Comparison of ENCODE assay signal across 8 cellular contexts in genomic region chr12:50517456-50518048, GRCh38. TPM values are rescaled to one million over a fixed set of nuclear protein-coding genes. Genes with fewer than 3 reads are reported as not detected.
DNase-seq lines count a peak whose midpoint lies in the region; ATAC-seq and TF ChIP-seq lines count a peak whose summit lies in the region.

No MANE protein-coding gene starts in this region.

- H3K9me3 ChIP-seq in Caco-2 = no peaks in the 10 kb centered on the region

- no TSS peak for BruUV-seq in Caco-2 (replicated peaks; lab: Mats Ljungman, UMichigan)

- no peaks in the 10 kb centered on the region for H3K27me3 Mint-ChIP-seq in naive B cell
- no peaks in the 10 kb centered on the region for H3K27me3 Mint-ChIP-seq in Caco-2 (ENCODE audit: insufficient read depth, unreplicated experiment)

- H3K36me3 Mint-ChIP-seq in naive B cell (peaks cover 4 to 8% of the 10 kb centered on the region in 2 donors), Caco-2 (ENCODE audit: insufficient read depth, unreplicated experiment) (peaks cover 6% of the 10 kb centered on the region)

- no peaks in the 10 kb centered on the region for H3K36me3 ChIP-seq in brain microvascular endothelial cell (replicated peaks)
- H3K36me3 ChIP-seq in Caco-2 (ENCODE audit: control insufficient read depth, insufficient read depth, low read length) = no peaks in the 10 kb centered on the region; the same call in none of the 2 replicates

- in situ Hi-C loops in Caki2 (cut with HindIII; ENCODE audit: low pct_unique_long_range_greater_than_20kb, low sequenced_read_pairs) = no loop called here
- in situ Hi-C loops in brain microvascular endothelial cell (cut with HindIII; ENCODE audit: low pct_ligation_motif_present, low sequenced_read_pairs) = no loop called here
- in situ Hi-C loops in ACHN (cut with HindIII; ENCODE audit: low pct_ligation_motif_present, low pct_unique_long_range_greater_than_20kb, low sequenced_read_pairs) = no loop called here

- peaks cover 28% of the 10 kb centered on the region for H3K4me1 ChIP-seq in Caco-2

- POLR2A ChIA-PET in Caco-2 (lab: Charles Lee) = no interaction called here

- H3K4me3 Mint-ChIP-seq in naive B cell = no peak overlapping the region
- H3K4me3 Mint-ChIP-seq in Caco-2 (ENCODE audit: unreplicated experiment) = no peak overlapping the region

- CTCF ChIA-PET in Caco-2 (lab: Charles Lee) = interaction anchor here (0.5 kb wide), 1 partner anchor 13 kb away, joined by 3 read pairs; the partner anchor contains the start of gene DIP2B

- DNase-seq in Caki2 (ENCODE audit: low read depth) (peak; percentile 58), HL-60 (ENCODE audit: low read depth in 1 of 2, low spot score in 1 of 2) (peak in 1 of 2 experiments; percentile 76), brain microvascular endothelial cell (peak; percentile 26), naive B cell (peak; percentile 84), ACHN (no peak), SHP77 (lab: John Stamatoyannopoulos, UW) (no peak), Caco-2 (no peak)

- H3K27ac Mint-ChIP-seq in naive B cell = no peak overlapping the region
- H3K27ac Mint-ChIP-seq in Caco-2 (ENCODE audit: unreplicated experiment) = no peak overlapping the region

- intact Hi-C loops in Caco-2 (cut with micrococcal nuclease; ENCODE audit: unreplicated experiment) = no loop called here

- H3K4me3 ChIP-seq in HL-60 (replicated peaks; ENCODE audit: insufficient read depth, low read length) (peak overlapping the region; percentile 19), brain microvascular endothelial cell (ENCODE audit: low read depth, low read length) (no peak overlapping the region), Caco-2 (ENCODE audit: low read depth, low read length) (no peak overlapping the region)

- H3K27ac ChIP-seq in HL-60 (replicated peaks) = peak overlapping the region; percentile 78
- H3K27ac ChIP-seq in brain microvascular endothelial cell = peak overlapping the region; percentile 32

- ATAC-seq in GM21381 (IDR thresholded peaks at IDR 0.05; ENCODE audit: unreplicated experiment) (peak; percentile 67), naive B cell (ENCODE audit: low read depth in 2 of 2) (peak; percentile 81)

- peaks cover 46 to 59% (median 53%) of the 10 kb centered on the region in 3 donors for H3K4me1 Mint-ChIP-seq in naive B cell
- H3K4me1 Mint-ChIP-seq in Caco-2 (ENCODE audit: low read depth, unreplicated experiment) = peaks cover 25% of the 10 kb centered on the region

- peaks cover 0 to 7% (median 3%) of the 10 kb centered on the region in 7 donors for H3K9me3 Mint-ChIP-seq in naive B cell
- no peaks in the 10 kb centered on the region for H3K9me3 Mint-ChIP-seq in Caco-2 (ENCODE audit: unreplicated experiment)

- H3K27me3 ChIP-seq in HL-60 (ENCODE audit: insufficient read depth, poor library complexity, severe bottlenecking) (no peaks in the 10 kb centered on the region), brain microvascular endothelial cell (replicated peaks) (no peaks in the 10 kb centered on the region), Caco-2 (replicated peaks; ENCODE audit: control insufficient read depth, insufficient read depth, low read length) (no peaks in the 10 kb centered on the region)

- TF ChIP-seq CTCF in HL-60 (IDR thresholded peaks at IDR 0.05; ENCODE audit: insufficient read depth, low read length) = no peak
- no peak for TF ChIP-seq CTCF in brain microvascular endothelial cell (IDR thresholded peaks at IDR 0.05; ENCODE audit: low read depth, low read length, missing control alignments)
- no peak for TF ChIP-seq CTCF in Caco-2 (IDR thresholded peaks at IDR 0.05; ENCODE audit: insufficient read depth in 1 of 2, low read depth in 1 of 2, low read length in 1 of 2, severe bottlenecking in 1 of 2, unreplicated experiment in 1 of 2)

RNA-seq across cellular contexts. Expression of gene DIP2B, which starts 12.8 kb away (rescaled TPM):
- total RNA-seq in Caki2 (2014; rRNA removed; shearing (Covaris generic); ENCODE audit: low replicate concordance) = 3.6 and 4.7 TPM in 2 replicates
- 10 to 100 TPM; 13.4 to 26.7 (median 18.1) TPM for polyA plus RNA-seq in naive B cell (ENCODE audit: low read depth in 6 of 6)
- total RNA-seq in Caco-2 (2022) = 32.7 and 34.2 TPM in 2 replicates

Comparison
In these comparisons a context has a peak if more than half of its experiments do, and no peak if none do; other contexts are left out.
1. DNase-seq: peak in Caki2 (single experiment), brain microvascular endothelial cell (single experiment) and naive B cell (single experiment); none in ACHN (single experiment), SHP77 (0 of 2) and Caco-2 (0 of 2).